Comparison of ENCODE assay signal across 19 cellular contexts in the genomic region with DNA sequence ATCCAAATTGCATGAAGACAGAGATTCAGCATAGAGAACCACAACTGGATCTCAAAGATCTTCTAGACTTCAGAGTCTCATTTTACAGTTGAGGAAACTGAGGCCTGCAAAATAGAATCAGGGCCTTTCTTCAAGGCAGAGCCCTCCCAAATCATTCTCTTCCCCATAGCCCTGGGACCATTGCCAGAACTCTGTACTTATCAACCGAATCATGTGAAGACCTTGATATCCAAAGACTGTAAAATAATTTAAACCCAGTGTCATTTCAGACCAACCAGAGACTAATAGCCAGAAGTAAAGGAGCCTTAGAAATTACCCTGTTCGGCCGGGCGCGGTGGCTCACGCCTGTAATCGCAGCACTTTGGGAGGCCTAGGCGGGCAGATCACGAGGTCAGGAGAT.
A peak's percentile ranks its signal among the peaks of the same experiment; 100 is the strongest.
DNase-seq lines count a peak whose midpoint lies in the region; TF ChIP-seq lines count a peak whose summit lies in the region.
"Had no signal": no experiment of that assay in that cellular context is flagged by ENCODE, and none has a peak within 500 bp of the region (broad histone marks: within the 10 kb centered on the region; RNA-seq: fewer than 3 reads in every experiment).

No MANE protein-coding gene starts in this region.

- no peaks in the 10 kb centered on the region for H3K36me3 ChIP-seq in esophagus squamous epithelium
- H3K36me3 ChIP-seq in neutrophil = no peaks in the 10 kb centered on the region

- H3K27ac Mint-ChIP-seq in T-helper 1 cell treated with Interleukin-12 subunit alpha and Interleukin-12 subunit beta and Interleukin-4 antibody, amounts not matched to agents 30 μg/mL and 1 μg/mL, for 36 hours = peak overlapping the region; percentile 24
- H3K27ac Mint-ChIP-seq: HFFc6 had no signal

- intact Hi-C loops in esophagus squamous epithelium (cut with DNase I) = no loop called here

- peaks cover 15% of the 10 kb centered on the region for H3K4me1 Mint-ChIP-seq in T-helper 1 cell treated with Interleukin-12 subunit alpha and Interleukin-12 subunit beta and Interleukin-4 antibody, amounts not matched to agents 30 μg/mL and 1 μg/mL, for 36 hours (ENCODE audit: low read depth)

- TF ChIP-seq POLR2A in esophagus squamous epithelium (IDR thresholded peaks at IDR 0.05) = no peak

- H3K9me3 Mint-ChIP-seq in T-helper 1 cell treated with Interleukin-12 subunit alpha and Interleukin-12 subunit beta and Interleukin-4 antibody, amounts not matched to agents 30 μg/mL and 1 μg/mL, for 36 hours = no peaks in the 10 kb centered on the region
- H3K9me3 Mint-ChIP-seq: CD14-positive monocyte; CD4-positive, alpha-beta memory T cell; HFFc6 had no signal

- WGBS in esophagus squamous epithelium, 2 donors = 95 to 100% methylated on average over 9 of the region's 9 CpGs

- H3K27ac ChIP-seq in esophagus squamous epithelium (peak overlapping the region in 3 of 4 donors; percentile 51 to 69 (median 60)), neutrophil (peak overlapping the region; percentile 68)
- H3K27ac ChIP-seq: 22Rv1, A549, BLaER1, HL-60 had no signal

- H3K27me3 ChIP-seq in esophagus squamous epithelium = no peaks in the 10 kb centered on the region
- H3K27me3 ChIP-seq in neutrophil = no peaks in the 10 kb centered on the region
- H3K27me3 ChIP-seq: BLaER1 had no signal

- no peak overlapping the region for H3K4me3 Mint-ChIP-seq in T-helper 1 cell treated with Interleukin-12 subunit alpha and Interleukin-12 subunit beta and Interleukin-4 antibody, amounts not matched to agents 30 μg/mL and 1 μg/mL, for 36 hours
- H3K4me3 Mint-ChIP-seq: CD4-positive, alpha-beta memory T cell; HFFc6 had no signal

- H3K27me3 Mint-ChIP-seq in T-helper 1 cell treated with Interleukin-12 subunit alpha and Interleukin-12 subunit beta and Interleukin-4 antibody, amounts not matched to agents 30 μg/mL and 1 μg/mL, for 36 hours (ENCODE audit: low read depth) = no peaks in the 10 kb centered on the region
- H3K27me3 Mint-ChIP-seq: CD4-positive, alpha-beta memory T cell had no signal

- TF ChIP-seq CTCF in esophagus squamous epithelium (IDR thresholded peaks at IDR 0.05) (no peak), neutrophil (IDR thresholded peaks at IDR 0.05) (no peak)

- H3K36me3 Mint-ChIP-seq in T-helper 1 cell treated with Interleukin-12 subunit alpha and Interleukin-12 subunit beta and Interleukin-4 antibody, amounts not matched to agents 30 μg/mL and 1 μg/mL, for 36 hours (ENCODE audit: low read depth) = peaks cover 8% of the 10 kb centered on the region
- H3K36me3 Mint-ChIP-seq: CD4-positive, alpha-beta memory T cell had no signal

- H3K4me3 ChIP-seq in esophagus squamous epithelium = no peak overlapping the region
- peak overlapping the region in 1 of 2 experiments; percentile 0 for H3K4me3 ChIP-seq in neutrophil (ENCODE audit: low read depth in 1 of 2, low read length in 1 of 2)
- H3K4me3 ChIP-seq: A549, BLaER1, GM12878 had no signal

- peaks cover 0 to 22% (median 5%) of the 10 kb centered on the region in 3 donors for H3K4me1 ChIP-seq in esophagus squamous epithelium
- H3K4me1 ChIP-seq in neutrophil (ENCODE audit: control insufficient read depth in 1 of 2, insufficient read depth in 1 of 2, low read depth in 1 of 2, low read length in 1 of 2) = peaks cover 34 to 38% of the 10 kb centered on the region in 2 experiments
- H3K4me1 ChIP-seq: A549, BLaER1 had no signal

- DNase-seq in T-helper 1 cell = no peak
- DNase-seq in esophagus squamous epithelium (lab: John Stamatoyannopoulos, UW) = no peak
- DNase-seq in mucosa of gallbladder (ENCODE audit: low spot score) = no peak
- no peak for DNase-seq in COLO829 (ENCODE audit: low spot score)
- no peak for DNase-seq in AG20443 (ENCODE audit: low spot score)
- DNase-seq: Calu3, DMS79 treated with DMSO at 0.1 percent for 48 hours, GOT3, H7, HFFc6 had no signal

- H3K9me3 ChIP-seq in esophagus squamous epithelium (no peaks in the 10 kb centered on the region), neutrophil (no peaks in the 10 kb centered on the region)
- H3K9me3 ChIP-seq: A549, BLaER1 had no signal
